Comparison of ENCODE assay signal across 8 cellular contexts in genomic region chr15:52528465-52529288, GRCh38. TPM values are rescaled to one million over a fixed set of nuclear protein-coding genes. Genes with fewer than 3 reads are reported as not detected.
DNase-seq lines count a peak whose midpoint lies in the region; ATAC-seq and FAIRE-seq lines count a peak whose summit lies in the region.

TSS of gene MYO5A (minus strand) at chr15:52528880. CDS start at chr15:52528806, 74 bp downstream.

- H3K4me1 Mint-ChIP-seq in activated CD4-positive, alpha-beta T cell treated with anti-CD3 and anti-CD28 coated beads for 36 hours, result peaks cover 23% of the 10 kb centered on the region

- H3K27me3 Mint-ChIP-seq in activated CD4-positive, alpha-beta T cell treated with anti-CD3 and anti-CD28 coated beads for 36 hours, result peaks cover 10% of the 10 kb centered on the region

- H3K27ac ChIP-seq in cingulate gyrus (ENCODE audit: low read depth, low read length), result peak within 1 kb of the TSS; percentile 87

- POLR2A ChIA-PET in activated CD4-positive, alpha-beta T cell treated with anti-CD3 and anti-CD28 coated beads for 36 hours (lab: Charles Lee), result interaction anchor here (0.6 to 1.2 kb wide), 3 partner anchors 24 to 40 kb away, joined by 3 to 5 read pairs (median 4); partner anchors contain the start of gene ARPP19

- ATAC-seq in HG02970 (IDR thresholded peaks at IDR 0.05; ENCODE audit: low FRiP score, unreplicated experiment), result peak; percentile 72
- ATAC-seq in activated CD4-positive, alpha-beta T cell treated with anti-CD3 and anti-CD28 coated beads for 36 hours, result peak; percentile 89
- peak; percentile 92 for ATAC-seq in left lobe of liver

- peak within 1 kb of the TSS; percentile 91 for H3K4me3 Mint-ChIP-seq in activated CD4-positive, alpha-beta T cell treated with anti-CD3 and anti-CD28 coated beads for 36 hours

- H3K36me3 Mint-ChIP-seq in activated CD4-positive, alpha-beta T cell treated with anti-CD3 and anti-CD28 coated beads for 36 hours (ENCODE audit: low read depth), result no peaks in the 10 kb centered on the region

- intact Hi-C loops in activated CD4-positive, alpha-beta T cell treated with anti-CD3 and anti-CD28 coated beads for 36 hours (cut with DNase I, micrococcal nuclease), result loop anchor here (1.0 to 5.0 kb wide), 10 partner anchors 30 to 272 kb away; partner anchors contain the start of genes ARPP19 (in 1 of the 2) and ATOSA (in 1 of the 2)

- FAIRE-seq in GM18507 (lab: Jason Lieb, UNC), result peak; percentile 39

- H3K27ac Mint-ChIP-seq in activated CD4-positive, alpha-beta T cell treated with anti-CD3 and anti-CD28 coated beads for 36 hours, result peak within 1 kb of the TSS; percentile 92

- CTCF ChIA-PET in activated CD4-positive, alpha-beta T cell treated with anti-CD3 and anti-CD28 coated beads for 36 hours (lab: Charles Lee), result interaction anchor here (1.1 to 1.3 kb wide), 5 partner anchors 29 to 272 kb away, joined by 3 read pairs; partner anchors contain the start of gene ARPP19

- H3K9me3 Mint-ChIP-seq in activated CD4-positive, alpha-beta T cell treated with anti-CD3 and anti-CD28 coated beads for 36 hours (ENCODE audit: low read depth), result no peaks in the 10 kb centered on the region

- peak; percentile 48 for DNase-seq in A172 (ENCODE audit: low spot score)
- DNase-seq in GM18507 (ENCODE audit: extremely low spot score, insufficient read length, low read depth), result peak; percentile 69
- DNase-seq in NCI-H2171 treated with DMSO at 0.1 percent for 48 hours (lab: John Stamatoyannopoulos, UW), result peak; percentile 75
- DNase-seq in activated CD4-positive, alpha-beta T cell treated with anti-CD3 and anti-CD28 coated beads for 36 hours, result peak; percentile 89
- peak; percentile 68 for DNase-seq in left lobe of liver (ENCODE audit: low spot score)
- peak; percentile 70 for DNase-seq in stimulated activated CD4-positive, alpha-beta T cell treated with anti-CD3 and anti-CD28 coated beads, Interleukin-2, amount 100 ng/mL, for 4 hours (ENCODE audit: low read depth)

RNA-seq across cellular contexts. Expression of gene MYO5A, which starts in this region (rescaled TPM):
- 23.9 and 33.4 TPM in 2 replicates for total RNA-seq in A172 (2014; rRNA removed; shearing (Covaris generic))
- total RNA-seq in activated CD4-positive, alpha-beta T cell treated with anti-CD3 and anti-CD28 coated beads for 36 hours, result 10 to 100 TPM; 22.5 TPM
- total RNA-seq in left lobe of liver, result 4.0 TPM

Comparison
In these comparisons a context has a peak if more than half of its experiments do, and no peak if none do; other contexts are left out.
1. Peak in every context shown above with its lines: DNase-seq, ATAC-seq and H3K27ac ChIP-seq.